ENCODE assay signal across 8 cellular contexts in the genomic region with DNA sequence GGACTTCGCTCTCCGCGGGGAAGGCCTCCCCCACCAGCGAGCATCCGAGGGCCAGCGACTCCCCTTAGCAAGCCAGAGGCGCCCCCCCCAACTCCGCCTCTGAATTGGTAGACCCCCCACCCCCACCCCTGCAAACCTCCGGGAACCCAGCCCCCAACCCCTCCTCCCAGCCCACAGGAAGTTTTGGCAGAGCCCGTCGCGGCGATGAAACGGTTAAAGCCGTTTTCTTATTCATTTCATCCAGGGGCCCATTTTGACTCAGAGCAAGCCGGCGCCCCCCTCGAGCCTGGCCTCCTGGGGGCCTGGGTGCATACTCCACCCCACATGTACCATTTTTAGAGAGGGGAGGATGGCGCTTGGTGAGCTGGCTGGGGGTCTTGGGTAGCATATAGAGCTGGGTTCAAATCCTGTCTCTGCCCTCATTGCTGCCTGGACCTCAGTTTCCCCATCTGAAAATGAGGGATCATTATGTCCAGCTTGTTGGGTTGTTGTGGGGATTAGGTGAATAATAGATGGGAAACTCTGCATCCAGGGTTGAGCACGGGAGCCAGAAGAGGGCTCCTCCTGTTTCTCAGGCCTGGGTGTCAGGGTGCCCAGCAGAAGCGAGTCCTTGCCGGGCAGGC. TPM values are rescaled to one million over a fixed set of nuclear protein-coding genes. Genes with fewer than 3 reads are reported as not detected.
DNase-seq lines count a peak whose midpoint lies in the region; ATAC-seq, FAIRE-seq and TF ChIP-seq lines count a peak whose summit lies in the region.

No MANE protein-coding gene starts in this region.

- no peaks in the 10 kb centered on the region for H3K27me3 Mint-ChIP-seq in activated B cell treated with CpG ODN at 0.5 μM for 24 hours

- H3K9me2 ChIP-seq in GM23248 (ENCODE audit: insufficient read depth) = no peaks in the 10 kb centered on the region

- peak overlapping the region; percentile 59 for H3K4me3 Mint-ChIP-seq in activated B cell treated with CpG ODN at 0.5 μM for 24 hours

- no peaks in the 10 kb centered on the region for H3K79me2 ChIP-seq in GM23248 (ENCODE audit: insufficient read depth)

- DNase-seq in GM23248 (peak; percentile 42), activated B cell treated with CpG ODN at 0.5 μM for 24 hours (no peak), fibroblast of pulmonary artery (ENCODE audit: low read depth) (no peak), small intestine (no peak), NCI-H2107 (lab: John Stamatoyannopoulos, UW) (no peak), NCI-H1048 (lab: John Stamatoyannopoulos, UW) (no peak), globus pallidus (ENCODE audit: low spot score) (no peak)

- TF ChIP-seq CTCF in activated B cell treated with CpG ODN at 0.5 μM for 24 hours (IDR thresholded peaks at IDR 0.05) (no peak), fibroblast of pulmonary artery (IDR thresholded peaks at IDR 0.05; ENCODE audit: low read length, missing control alignments) (no peak)

- ATAC-seq in activated B cell treated with CpG ODN at 0.5 μM for 24 hours (ENCODE audit: low read depth) (no peak), HG03432 (IDR thresholded peaks at IDR 0.05; ENCODE audit: unreplicated experiment) (no peak)

- peaks cover 50% of the 10 kb centered on the region for H3F3A ChIP-seq in GM23248 (ENCODE audit: insufficient read depth)

- CTCF ChIA-PET in activated B cell treated with CpG ODN at 0.5 μM for 24 hours (lab: Charles Lee) = interaction anchor here (0.6 to 3.5 kb wide), 4 partner anchors 9 to 23 kb away, joined by 3 to 19 read pairs (median 5); a partner anchor contains a TSS

- no peak for FAIRE-seq in small intestine (lab: Jason Lieb, UNC)

- H3K9me3 ChIP-seq in GM23248 (ENCODE audit: low read depth) = no peaks in the 10 kb centered on the region
- H3K9me3 ChIP-seq in small intestine (ENCODE audit: control insufficient read depth, low read depth) = no peaks in the 10 kb centered on the region

- peaks cover 50% of the 10 kb centered on the region for H3K4me1 Mint-ChIP-seq in activated B cell treated with CpG ODN at 0.5 μM for 24 hours

- H3K36me3 ChIP-seq in GM23248 (ENCODE audit: low read depth) (no peaks in the 10 kb centered on the region), small intestine (ENCODE audit: control insufficient read depth in 2 of 2, insufficient read depth in 2 of 2, low read length in 2 of 2) (no peaks in the 10 kb centered on the region)

- peak overlapping the region; percentile 91 for H3K27ac Mint-ChIP-seq in activated B cell treated with CpG ODN at 0.5 μM for 24 hours

- peak overlapping the region; percentile 73 for H3K27ac ChIP-seq in GM23248
- peak overlapping the region; percentile 87 for H3K27ac ChIP-seq in small intestine (ENCODE audit: low read depth in 1 of 2, low read length in 1 of 2)

- H3K27me3 ChIP-seq in GM23248 (replicated peaks; ENCODE audit: insufficient read depth) (no peaks in the 10 kb centered on the region), small intestine (ENCODE audit: control insufficient read depth in 2 of 2, insufficient read depth in 2 of 2, low read length in 2 of 2) (no peaks in the 10 kb centered on the region)

- POLR2A ChIA-PET in activated B cell treated with CpG ODN at 0.5 μM for 24 hours (lab: Charles Lee) = interaction anchor here (1.0 to 12.7 kb wide), 6 partner anchors 9 to 172 kb away, joined by 4 to 909 read pairs (median 6); a partner anchor contains a TSS

- no peak overlapping the region for H2AFZ ChIP-seq in GM23248

- intact Hi-C loops in activated B cell treated with CpG ODN at 0.5 μM for 24 hours (cut with micrococcal nuclease) = no loop called here

- peak overlapping the region; percentile 64 for H3K4me3 ChIP-seq in GM23248
- H3K4me3 ChIP-seq in fibroblast of pulmonary artery (replicated peaks; ENCODE audit: low read depth, low read length) = peak overlapping the region; percentile 49
- peak overlapping the region in 1 of 2 donors; percentile 47 for H3K4me3 ChIP-seq in small intestine (ENCODE audit: low read depth in 1 of 2, low read length in 2 of 2)

- no peaks in the 10 kb centered on the region for H3K36me3 Mint-ChIP-seq in activated B cell treated with CpG ODN at 0.5 μM for 24 hours (ENCODE audit: low read depth)

- peak overlapping the region; percentile 45 for H3K4me2 ChIP-seq in GM23248 (ENCODE audit: unreplicated experiment)

- 9% methylated on average over 14 to 16 of the region's 22 CpGs for WGBS in GM23248 (ENCODE audit: low coverage in 1 of 2, low lambda C conversion rate in 2 of 2, missing lambda C conversion rate in 2 of 2), 2 experiments
- WGBS in small intestine, 3 donors = 10 to 15% (median 11%) methylated on average over 18 to 22 of the region's 22 CpGs

- H3K4me1 ChIP-seq in GM23248 (ENCODE audit: insufficient read depth) = peaks cover 27% of the 10 kb centered on the region
- H3K4me1 ChIP-seq in small intestine (ENCODE audit: control insufficient read depth in 2 of 2, insufficient read depth in 1 of 2, low read depth in 1 of 2, low read length in 1 of 2) = peaks cover 15 to 19% of the 10 kb centered on the region in 2 donors

- H4K20me1 ChIP-seq in GM23248 (ENCODE audit: insufficient read depth) = no peaks in the 10 kb centered on the region

- peak overlapping the region; percentile 79 for H3K9ac ChIP-seq in GM23248

- no peaks in the 10 kb centered on the region for H3K9me3 Mint-ChIP-seq in activated B cell treated with CpG ODN at 0.5 μM for 24 hours

- in situ Hi-C loops in GM23248 (cut with MboI) = no loop called here

RNA-seq across cellular contexts. Expression of a gene that starts 7.9 kb away (rescaled TPM):
- total RNA-seq in GM23248 (2014; rRNA removed; shearing (Covaris generic)) = 159 and 195 TPM in 2 replicates
- 95.1 and 96.2 TPM in 2 replicates for polyA plus RNA-seq in GM23248 (2016; fragmentation: Nextera tagmentation; extraction: Ambion mirVana)
- 127 and 132 TPM in 2 replicates for total RNA-seq in activated B cell treated with CpG ODN at 0.5 μM for 24 hours
- 100 to 1,000 TPM in 1 of 3 donors, 10 to 100 TPM in 2; 44.7 to 214 (median 54.6) TPM for polyA plus RNA-seq in small intestine

RNA-seq across cellular contexts. Expression of a gene that starts 8.0 kb away (rescaled TPM):
- total RNA-seq in GM23248 (2014; rRNA removed; shearing (Covaris generic)) = 17.1 TPM in 2 replicates
- 11.8 and 12.4 TPM in 2 replicates for polyA plus RNA-seq in GM23248 (2016; fragmentation: Nextera tagmentation; extraction: Ambion mirVana)
- total RNA-seq in activated B cell treated with CpG ODN at 0.5 μM for 24 hours = 13.4 and 21.2 TPM in 2 replicates
- polyA plus RNA-seq in small intestine = 100 to 1,000 TPM in 2 of 3 donors, 10 to 100 TPM in 1; 61.8 to 206 (median 134) TPM

RNA-seq across cellular contexts. Expression of a gene that starts 18.3 kb away (rescaled TPM):
- total RNA-seq in GM23248 (2014; rRNA removed; shearing (Covaris generic)) = 230 TPM in 2 replicates
- polyA plus RNA-seq in GM23248 (2016; fragmentation: Nextera tagmentation; extraction: Ambion mirVana) (252 TPM in 2 replicates), small intestine (100 to 1,000 TPM; 390 to 523 (median 442) TPM)
- total RNA-seq in activated B cell treated with CpG ODN at 0.5 μM for 24 hours = 53.1 and 55.6 TPM in 2 replicates

RNA-seq across cellular contexts. Expression of a gene that starts 18.5 kb away (rescaled TPM):
- not detected in 2 replicates for total RNA-seq in GM23248 (2014; rRNA removed; shearing (Covaris generic))
- polyA plus RNA-seq in GM23248 (2016; fragmentation: Nextera tagmentation; extraction: Ambion mirVana) (10.8 and 12.5 TPM in 2 replicates), small intestine (1 to 10 TPM in 2 of 3 donors, not detected in 1; 3.1 to 4.0 TPM)
- 2.3 and 5.9 TPM in 2 replicates for total RNA-seq in activated B cell treated with CpG ODN at 0.5 μM for 24 hours

RNA-seq across cellular contexts. Expression of a gene that starts 23.0 kb away (rescaled TPM):
- total RNA-seq in GM23248 (2014; rRNA removed; shearing (Covaris generic)) = 8.2 and 16.9 TPM in 2 replicates
- polyA plus RNA-seq in GM23248 (2016; fragmentation: Nextera tagmentation; extraction: Ambion mirVana) (23.8 and 32.3 TPM in 2 replicates), small intestine (10 to 100 TPM in 1 of 3 donors, 1 to 10 TPM in 2; 3.1 to 22.3 (median 7.0) TPM)
- 13.4 and 22.1 TPM in 2 replicates for total RNA-seq in activated B cell treated with CpG ODN at 0.5 μM for 24 hours
